ENCODE assay signal across 1 cellular context in the genomic region with DNA sequence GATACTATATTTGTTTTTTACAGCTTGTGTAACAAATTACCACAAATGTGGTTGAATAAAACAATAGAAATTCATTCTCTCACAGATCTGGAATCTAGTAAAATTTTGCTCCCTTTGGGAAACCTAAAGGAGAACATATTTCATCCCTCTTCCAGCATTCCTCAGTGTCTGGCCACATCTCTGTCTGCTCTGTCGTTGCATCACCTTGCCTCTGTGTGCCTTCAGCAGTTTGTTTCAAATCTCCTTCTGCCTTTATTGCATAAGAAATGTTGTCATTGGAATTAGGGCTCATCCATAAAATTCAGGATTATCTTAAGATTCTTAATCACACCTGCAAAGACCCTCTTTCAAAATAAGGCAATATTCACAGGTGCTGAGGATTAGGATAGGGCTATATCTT.
A peak's percentile ranks its signal among the peaks of the same experiment; 100 is the strongest.
TF ChIP-seq lines count a peak whose summit lies in the region.

No MANE protein-coding gene starts in this region.

TF ChIP-seq in HepG2, 621 proteins besides CTCF, POLR2A, EP300 and RAD21:
- TF ChIP-seq CEBPB (IDR thresholded peaks at IDR 0.05; ENCODE audit: borderline replicate concordance, low read depth, low read length) (peak; percentile 17; the same call in 1 of the 2 replicates), THYN1 (CRISPR knock-in tag; IDR thresholded peaks at IDR 0.05; ENCODE audit: borderline replicate concordance, low read depth) (no peak), CC2D1A (CRISPR knock-in tag; IDR thresholded peaks at IDR 0.05) (no peak)
